In genomic region chr18:26376106-26376505, GRCh38 we compare ENCODE assay signal across 32 cellular contexts.
"Had no signal": no experiment of that assay in that cellular context is flagged by ENCODE, and none has a peak within 500 bp of the region (broad histone marks: within the 10 kb centered on the region; RNA-seq: fewer than 3 reads in every experiment).

No MANE protein-coding gene starts in this region.

- H3K4me3 ChIP-seq: adrenal gland, body of pancreas, breast epithelium had no signal

- H3K4me1 ChIP-seq: adrenal gland, body of pancreas, breast epithelium had no signal

- ATAC-seq: activated CD8-positive, alpha-beta T cell treated with anti-CD3 and anti-CD28 coated beads for 36 hours; activated naive CD4-positive, alpha-beta T cell treated with anti-CD3 and anti-CD28 coated beads, Interleukin-2, amount 50 U/mL, for 72 hours; activated T-cell treated with anti-CD3 and anti-CD28 coated beads, Interleukin-2, amount 50 U/mL, for 4 hours; activated T-cell treated with anti-CD3 and anti-CD28 coated beads, Interleukin-2, amount 50 U/mL, for 72 hours; activated T-helper 17 cell treated with anti-CD3 and anti-CD28 coated beads, Interleukin-2, amount 50 U/mL, for 72 hours; body of pancreas had no signal

- H3K27me3 ChIP-seq: adrenal gland, body of pancreas, brain microvascular endothelial cell, breast epithelium had no signal

- FAIRE-seq: TTC549 had no signal

- H3K36me3 ChIP-seq: adrenal gland, brain microvascular endothelial cell, breast epithelium had no signal

- H3K9me3 ChIP-seq: adrenal gland, body of pancreas, breast epithelium had no signal

- H3K27ac ChIP-seq: adrenal gland, body of pancreas, brain microvascular endothelial cell, breast epithelium, VCaP had no signal

- DNase-seq: activated B cell treated with CpG ODN at 0.5 μM for 24 hours; activated CD4-positive, alpha-beta memory T cell treated with anti-CD3 and anti-CD28 coated beads for 36 hours; activated CD4-positive, alpha-beta T cell treated with anti-CD3 and anti-CD28 coated beads for 4 hours; activated CD4-positive, alpha-beta T cell treated with anti-CD3 and anti-CD28 coated beads, Interleukin-2, amount 10 ng/mL, durations not matched to agents 24 days and 14 days; activated CD4-positive, CD25-positive, alpha-beta regulatory T cell treated with anti-CD3 and anti-CD28 coated beads, Interleukin-2, amount 50 U/mL, for 72 hours; activated CD8-positive, alpha-beta memory T cell treated with anti-CD3 and anti-CD28 coated beads, Interleukin-2, amount 50 U/mL, for 4 hours; activated CD8-positive, alpha-beta T cell treated with anti-CD3 and anti-CD28 coated beads for 36 hours; activated effector memory CD4-positive, alpha-beta T cell treated with anti-CD3 and anti-CD28 coated beads, Interleukin-2, amount 50 U/mL, for 16 hours; activated gamma-delta T cell treated with Interleukin-2 at 50 U/mL for 16 hours; activated naive CD4-positive, alpha-beta T cell; activated naive CD4-positive, alpha-beta T cell treated with anti-CD3 and anti-CD28 coated beads for 36 hours; activated naive CD4-positive, alpha-beta T cell treated with anti-CD3 and anti-CD28 coated beads, Interleukin-2, amount 50 U/mL, for 16 hours; activated naive CD8-positive, alpha-beta T cell treated with anti-CD3 and anti-CD28 coated beads for 36 hours; activated T-cell treated with anti-CD3 and anti-CD28 coated beads for 4 hours; activated T-cell treated with anti-CD3 and anti-CD28 coated beads, Interleukin-2, amount 50 U/mL, for 1 hour; activated T-cell treated with anti-CD3 and anti-CD28 coated beads, Interleukin-2, amount 50 U/mL, for 4 hours; activated T-cell treated with anti-CD3 and anti-CD28 coated beads, Interleukin-2, amount 50 U/mL, for 72 hours; adrenal gland; amniotic stem cell; aorta; body of pancreas; brain microvascular endothelial cell; central memory CD4-positive, alpha-beta T cell; cerebellar nuclear complex; T-helper 1 cell; T-helper 2 cell; T-helper 9 cell had no signal
